In genomic region chr7:30844483-30844874, GRCh38 we compare ENCODE assay signal across 10 cellular contexts.
"Had no signal": no experiment of that assay in that cellular context is flagged by ENCODE, and none has a peak within 500 bp of the region (broad histone marks: within the 10 kb centered on the region; RNA-seq: fewer than 3 reads in every experiment).

No MANE protein-coding gene starts in this region.

- H3K4me3 ChIP-seq: adrenal gland had no signal

- H3K9me3 ChIP-seq: adrenal gland had no signal

- H3K27me3 ChIP-seq: adrenal gland had no signal

- H3K36me3 Mint-ChIP-seq: activated naive CD4-positive, alpha-beta T cell treated with anti-CD3 and anti-CD28 coated beads, Interleukin-2, amount 50 U/mL, for 24 hours; stimulated activated effector memory CD8-positive, alpha-beta T cell treated with anti-CD3 and anti-CD28 coated beads, Interleukin-12 subunit alpha, Interleukin-12 subunit beta, amount 100 ng/mL, for 72 hours had no signal

- DNase-seq: activated CD4-positive, alpha-beta T cell treated with anti-CD3 and anti-CD28 coated beads, Interleukin-2, amount 50 U/mL, for 1 hour; adrenal gland; caudate nucleus; foreskin fibroblast; left ventricle myocardium superior; mesendoderm; nephron progenitor cell had no signal

- ATAC-seq: left ventricle myocardium superior had no signal

- H3K4me1 Mint-ChIP-seq: activated naive CD4-positive, alpha-beta T cell treated with anti-CD3 and anti-CD28 coated beads, Interleukin-2, amount 50 U/mL, for 24 hours; stimulated activated effector memory CD8-positive, alpha-beta T cell treated with anti-CD3 and anti-CD28 coated beads, Interleukin-12 subunit alpha, Interleukin-12 subunit beta, amount 100 ng/mL, for 72 hours had no signal

- H3K4me3 Mint-ChIP-seq: activated naive CD4-positive, alpha-beta T cell treated with anti-CD3 and anti-CD28 coated beads, Interleukin-2, amount 50 U/mL, for 24 hours; nephron progenitor cell; stimulated activated effector memory CD8-positive, alpha-beta T cell treated with anti-CD3 and anti-CD28 coated beads, Interleukin-12 subunit alpha, Interleukin-12 subunit beta, amount 100 ng/mL, for 72 hours had no signal

- H3K27ac Mint-ChIP-seq: activated naive CD4-positive, alpha-beta T cell treated with anti-CD3 and anti-CD28 coated beads, Interleukin-2, amount 50 U/mL, for 24 hours; activated T-helper 2 cell treated with anti-CD3 and anti-CD28 coated beads, Interferon-gamma antibody, Interleukin-2, Interleukin-4, amounts not matched to agents 10 μg/mL and 5 μg/mL and 100 μg/mL, durations not matched to agents 14 hours and 24 hours and 36 hours; nephron progenitor cell; stimulated activated effector memory CD8-positive, alpha-beta T cell treated with anti-CD3 and anti-CD28 coated beads, Interleukin-12 subunit alpha, Interleukin-12 subunit beta, amount 100 ng/mL, for 72 hours had no signal

- H3K9me3 Mint-ChIP-seq: activated naive CD4-positive, alpha-beta T cell treated with anti-CD3 and anti-CD28 coated beads, Interleukin-2, amount 50 U/mL, for 24 hours; activated T-helper 2 cell treated with anti-CD3 and anti-CD28 coated beads, Interferon-gamma antibody, Interleukin-2, Interleukin-4, amounts not matched to agents 10 μg/mL and 5 μg/mL and 100 μg/mL, durations not matched to agents 14 hours and 24 hours and 36 hours; nephron progenitor cell; stimulated activated effector memory CD8-positive, alpha-beta T cell treated with anti-CD3 and anti-CD28 coated beads, Interleukin-12 subunit alpha, Interleukin-12 subunit beta, amount 100 ng/mL, for 72 hours had no signal

- H3K27me3 Mint-ChIP-seq: activated naive CD4-positive, alpha-beta T cell treated with anti-CD3 and anti-CD28 coated beads, Interleukin-2, amount 50 U/mL, for 24 hours had no signal
